ENCODE assay signal across 8 cellular contexts in the genomic region with DNA sequence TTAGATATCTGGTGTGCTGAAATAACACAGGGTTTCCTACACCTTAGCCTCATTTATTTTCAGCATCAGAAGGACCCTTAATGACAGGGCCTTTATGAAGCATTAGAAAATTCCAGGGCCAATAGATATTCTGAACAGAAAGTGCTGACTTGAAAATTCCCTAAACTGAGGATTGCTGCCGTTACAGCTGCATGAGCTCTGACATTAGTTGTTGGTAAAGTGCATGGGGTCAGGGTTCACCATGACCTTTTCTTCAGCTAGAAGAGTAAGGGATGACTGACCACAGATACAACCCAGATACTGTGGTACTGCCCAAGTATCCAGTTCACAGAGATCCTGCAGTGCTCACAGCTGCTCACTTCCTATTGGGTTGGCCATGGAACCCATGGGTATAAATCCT.
"Had no signal": no experiment of that assay in that cellular context is flagged by ENCODE, and none has a peak within 500 bp of the region (broad histone marks: within the 10 kb centered on the region; RNA-seq: fewer than 3 reads in every experiment).

No MANE protein-coding gene starts in this region.

- H3K27ac Mint-ChIP-seq: H9 had no signal

- FAIRE-seq: H1, H54 had no signal

- H3K9me3 Mint-ChIP-seq: H9 had no signal

- H2AFZ ChIP-seq: GM23248 had no signal

- DNase-seq: GM23248, H9, HCEC 1CT, IMR-90, KBM-7 had no signal

- H3K4me3 ChIP-seq: GM23248 had no signal

- H3K9ac ChIP-seq: GM23248 had no signal

- H3K27ac ChIP-seq: GM23248, HL-60 had no signal

- H3K4me3 Mint-ChIP-seq: H9 had no signal
